In the genomic region with DNA sequence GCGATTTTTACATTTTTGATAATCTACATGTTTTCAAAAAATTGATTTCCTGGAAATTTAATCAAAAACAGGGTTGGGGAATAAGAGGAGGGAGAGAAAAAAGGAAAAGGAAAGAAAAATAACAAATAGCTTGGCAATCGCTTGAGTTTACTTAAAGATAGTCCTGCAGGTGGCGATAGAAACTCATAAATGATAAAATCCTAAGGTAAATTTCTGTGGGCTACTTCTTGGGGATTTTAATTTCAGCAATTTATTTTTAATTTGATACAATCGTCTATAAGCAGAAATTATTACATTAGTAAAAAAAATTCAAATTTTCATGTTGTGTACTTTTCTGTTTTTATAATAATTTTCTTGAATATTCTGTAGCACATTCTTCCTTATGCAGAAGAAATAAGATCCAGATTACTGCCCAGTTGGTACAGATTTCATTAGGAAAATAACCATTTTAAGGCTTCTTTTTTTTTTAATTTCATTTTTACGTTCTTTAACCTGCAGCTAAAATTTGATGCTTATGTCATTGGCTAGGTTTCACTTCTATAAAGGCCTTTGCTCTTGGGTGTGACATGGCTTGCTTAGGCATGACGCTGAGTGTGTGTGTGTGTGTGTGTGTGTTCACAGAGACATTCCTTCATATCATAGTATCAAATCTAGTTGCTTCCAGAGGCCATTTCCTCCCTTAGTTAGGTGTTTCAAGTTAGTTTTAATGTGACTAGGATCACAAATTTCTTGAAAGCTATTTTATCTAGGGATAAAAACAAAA, we compare ENCODE assay signal across 8 cellular contexts.
DNase-seq lines count a peak whose midpoint lies in the region; ATAC-seq and TF ChIP-seq lines count a peak whose summit lies in the region.

No MANE protein-coding gene starts in this region.

- no peaks in the 10 kb centered on the region for H3K9me3 Mint-ChIP-seq in chondrocyte (ENCODE audit: low read depth)
- no peaks in the 10 kb centered on the region for H3K9me3 Mint-ChIP-seq in nephron progenitor cell

- H3K4me3 Mint-ChIP-seq in chondrocyte (ENCODE audit: unreplicated experiment) (no peak overlapping the region), nephron progenitor cell (no peak overlapping the region)

- H3K27ac ChIP-seq in C4-2B = no peak overlapping the region

- H3K36me3 Mint-ChIP-seq in chondrocyte (ENCODE audit: low read depth) (no peaks in the 10 kb centered on the region), nephron progenitor cell (ENCODE audit: low read depth) (no peaks in the 10 kb centered on the region)

- no peaks in the 10 kb centered on the region for H3K4me1 Mint-ChIP-seq in chondrocyte (ENCODE audit: low read depth)
- H3K4me1 Mint-ChIP-seq in nephron progenitor cell = peaks cover 78% of the 10 kb centered on the region

- DNase-seq in NCI-H1436 (lab: John Stamatoyannopoulos, UW) = peak; percentile 9
- DNase-seq in chondrocyte (ENCODE audit: low spot score) = no peak
- DNase-seq in nephron progenitor cell = no peak
- DNase-seq in GM10248 (ENCODE audit: extremely low spot score) = no peak
- no peak for DNase-seq in C1 segment of cervical spinal cord (lab: John Stamatoyannopoulos, UW)

- H3K27ac Mint-ChIP-seq in chondrocyte (ENCODE audit: unreplicated experiment) (no peak overlapping the region), nephron progenitor cell (no peak overlapping the region)

- POLR2A ChIA-PET in GM10248 (lab: Yijun Ruan, JAX) = no interaction called here

- ATAC-seq in GM21367 (IDR thresholded peaks at IDR 0.05; ENCODE audit: unreplicated experiment) = peak; percentile 68
- ATAC-seq in HG02970 (IDR thresholded peaks at IDR 0.05; ENCODE audit: low FRiP score, unreplicated experiment) = no peak

- H3K27me3 Mint-ChIP-seq in chondrocyte (ENCODE audit: low read depth) = no peaks in the 10 kb centered on the region
- peaks cover 6% of the 10 kb centered on the region for H3K27me3 Mint-ChIP-seq in nephron progenitor cell (ENCODE audit: low read depth, poor library complexity)

- CTCF ChIA-PET in GM10248 (lab: Yijun Ruan, JAX) = no interaction called here

- TF ChIP-seq CTCF in C4-2B (conservative IDR thresholded peaks at IDR 0.05) = peak; percentile 73
- TF ChIP-seq CTCF in chondrocyte (IDR thresholded peaks at IDR 0.05) = peak; percentile 89
- peak; percentile 69 for TF ChIP-seq CTCF in nephron progenitor cell (IDR thresholded peaks at IDR 0.05)
- no peak for TF ChIP-seq CTCF in GM10248 (IDR thresholded peaks at IDR 0.05; ENCODE audit: control extremely low read depth, extremely low read depth, low read depth, missing control alignments)
